Comparison of ENCODE assay signal across 8 cellular contexts in the genomic region with DNA sequence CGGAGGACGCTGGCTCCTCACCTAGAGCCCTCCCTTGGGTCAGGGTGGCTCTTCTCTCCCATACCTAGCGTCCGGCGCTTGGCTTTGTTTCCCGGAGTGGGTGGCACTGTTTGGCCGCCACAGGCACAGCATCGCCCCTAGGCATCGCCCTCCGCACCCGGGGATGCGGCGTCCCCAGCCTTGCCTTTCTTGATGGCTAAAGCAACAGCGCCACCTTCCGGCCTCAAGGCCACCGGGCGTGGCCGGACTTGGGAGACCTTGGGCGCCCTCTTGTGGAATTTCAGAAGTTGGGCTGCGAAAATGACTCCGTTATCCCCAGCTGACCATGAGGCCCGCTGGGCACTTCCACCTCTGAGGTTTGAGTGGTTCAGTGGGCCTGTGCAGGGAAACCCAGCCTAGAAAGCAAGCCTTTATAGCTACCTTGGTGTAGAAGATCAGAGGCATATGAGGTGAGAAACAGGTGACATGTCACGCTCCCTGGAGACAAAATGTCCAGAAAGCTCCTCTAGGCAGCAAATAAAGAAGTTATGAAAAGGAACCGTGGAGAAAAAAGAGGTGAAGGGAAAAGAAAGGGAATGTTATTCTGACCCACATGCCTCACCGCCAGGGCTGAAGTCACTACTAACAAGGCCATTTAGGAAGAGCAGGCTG. TPM values are rescaled to one million over a fixed set of nuclear protein-coding genes. Genes with fewer than 3 reads are reported as not detected.
A peak's percentile ranks its signal among the peaks of the same experiment; 100 is the strongest.
DNase-seq lines count a peak whose midpoint lies in the region; ATAC-seq, FAIRE-seq and TF ChIP-seq lines count a peak whose summit lies in the region.

No MANE protein-coding gene starts in this region.

- CTCF ChIA-PET in WTC11 (lab: Charles Lee) = interaction anchor here (0.6 to 8.5 kb wide), 52 partner anchors 8 to 652 kb away, joined by 3 to 152 read pairs (median 4); a partner anchor contains a TSS

- H3K36me3 ChIP-seq in bronchial epithelial cell (ENCODE audit: control insufficient read depth, insufficient read depth, low read length) = no peaks in the 10 kb centered on the region

- H3K4me1 Mint-ChIP-seq in WTC11 = peaks cover 8% of the 10 kb centered on the region

- peak; percentile 82 for DNase-seq in AG09319 (ENCODE audit: extremely low read depth, low read depth)
- peak; percentile 88 for DNase-seq in NCI-H2227 treated with DMSO at 0.1 percent for 48 hours (lab: John Stamatoyannopoulos, UW)
- peak; percentile 95 for DNase-seq in WTC11 (ENCODE audit: low spot score)
- DNase-seq in bronchial epithelial cell (ENCODE audit: low read depth) = peak; percentile 77
- DNase-seq in islet precursor cell = peak; percentile 93
- DNase-seq in stimulated activated CD4-positive, alpha-beta T cell treated with anti-CD3 and anti-CD28 coated beads, Interleukin-15, amount 100 ng/mL, for 48 hours (ENCODE audit: low read depth in 2 of 2) = peak; percentile 76 to 81

- peaks cover 4% of the 10 kb centered on the region for H3K9me3 Mint-ChIP-seq in WTC11

- ATAC-seq in GM19023 (IDR thresholded peaks at IDR 0.05; ENCODE audit: unreplicated experiment) = peak; percentile 73
- peak; percentile 70 for ATAC-seq in HG03196 (IDR thresholded peaks at IDR 0.05; ENCODE audit: unreplicated experiment)
- peak; percentile 88 for ATAC-seq in WTC11

- peaks cover 11% of the 10 kb centered on the region for H3K27me3 Mint-ChIP-seq in WTC11 (ENCODE audit: low read depth)

- peaks cover 2% of the 10 kb centered on the region; the same call in 1 of the 2 replicates for H3K36me3 Mint-ChIP-seq in WTC11

- POLR2A ChIA-PET in WTC11 (lab: Charles Lee) = interaction anchor here (0.6 to 1.4 kb wide), 2 partner anchors 427 to 512 kb away, joined by 3 to 4 read pairs; no protein-coding TSS in a partner anchor

- no peak overlapping the region for H3K4me3 ChIP-seq in bronchial epithelial cell (ENCODE audit: low read depth, low read length)

- no peak overlapping the region for H3K27ac Mint-ChIP-seq in WTC11

- H3K27me3 ChIP-seq in bronchial epithelial cell (ENCODE audit: control insufficient read depth, insufficient read depth, low read length) = no peaks in the 10 kb centered on the region

- TF ChIP-seq CTCF in AG09319 (IDR thresholded peaks at IDR 0.05; ENCODE audit: low read depth, low read length) = peak; percentile 100
- peak; percentile 100 for TF ChIP-seq CTCF in WTC11 (IDR thresholded peaks at IDR 0.05)
- peak; percentile 100 for TF ChIP-seq CTCF in bronchial epithelial cell (IDR thresholded peaks at IDR 0.05; ENCODE audit: insufficient read depth, low read length, severe bottlenecking)

- H3K4me3 Mint-ChIP-seq in WTC11 = peak overlapping the region; percentile 43

- FAIRE-seq in bronchial epithelial cell (lab: Jason Lieb, UNC) = no peak

TF ChIP-seq in WTC11, 78 proteins besides CTCF, POLR2A, EP300 and RAD21 (continues in another document):
- no peak for TF ChIP-seq TEAD4 (CRISPR knock-in tag; IDR thresholded peaks at IDR 0.05)
- no peak for TF ChIP-seq NR1H2 (CRISPR knock-in tag; IDR thresholded peaks at IDR 0.05)
- no peak for TF ChIP-seq NFATC4 (CRISPR knock-in tag; IDR thresholded peaks at IDR 0.05)
- peak; percentile 39; the same call in 1 of the 2 replicates for TF ChIP-seq GABPB1 (CRISPR knock-in tag; IDR thresholded peaks at IDR 0.05)
- TF ChIP-seq, protein P1, sequence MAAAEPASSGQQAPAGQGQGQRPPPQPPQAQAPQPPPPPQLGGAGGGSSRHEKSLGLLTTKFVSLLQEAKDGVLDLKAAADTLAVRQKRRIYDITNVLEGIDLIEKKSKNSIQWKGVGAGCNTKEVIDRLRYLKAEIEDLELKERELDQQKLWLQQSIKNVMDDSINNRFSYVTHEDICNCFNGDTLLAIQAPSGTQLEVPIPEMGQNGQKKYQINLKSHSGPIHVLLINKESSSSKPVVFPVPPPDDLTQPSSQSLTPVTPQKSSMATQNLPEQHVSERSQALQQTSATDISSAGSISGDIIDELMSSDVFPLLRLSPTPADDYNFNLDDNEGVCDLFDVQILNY (CRISPR knock-in tag; IDR thresholded peaks at IDR 0.05) = 0 out of 2 replicates have a peak, but pooled peaks have one; percentile 22
- TF ChIP-seq ZNF396 (CRISPR knock-in tag; IDR thresholded peaks at IDR 0.05; ENCODE audit: borderline replicate concordance) = no peak
- no peak for TF ChIP-seq HMGA2 (CRISPR knock-in tag; IDR thresholded peaks at IDR 0.05)
- TF ChIP-seq TCF7 (CRISPR knock-in tag; IDR thresholded peaks at IDR 0.05; ENCODE audit: low read depth) = no peak
- TF ChIP-seq, protein P2, sequence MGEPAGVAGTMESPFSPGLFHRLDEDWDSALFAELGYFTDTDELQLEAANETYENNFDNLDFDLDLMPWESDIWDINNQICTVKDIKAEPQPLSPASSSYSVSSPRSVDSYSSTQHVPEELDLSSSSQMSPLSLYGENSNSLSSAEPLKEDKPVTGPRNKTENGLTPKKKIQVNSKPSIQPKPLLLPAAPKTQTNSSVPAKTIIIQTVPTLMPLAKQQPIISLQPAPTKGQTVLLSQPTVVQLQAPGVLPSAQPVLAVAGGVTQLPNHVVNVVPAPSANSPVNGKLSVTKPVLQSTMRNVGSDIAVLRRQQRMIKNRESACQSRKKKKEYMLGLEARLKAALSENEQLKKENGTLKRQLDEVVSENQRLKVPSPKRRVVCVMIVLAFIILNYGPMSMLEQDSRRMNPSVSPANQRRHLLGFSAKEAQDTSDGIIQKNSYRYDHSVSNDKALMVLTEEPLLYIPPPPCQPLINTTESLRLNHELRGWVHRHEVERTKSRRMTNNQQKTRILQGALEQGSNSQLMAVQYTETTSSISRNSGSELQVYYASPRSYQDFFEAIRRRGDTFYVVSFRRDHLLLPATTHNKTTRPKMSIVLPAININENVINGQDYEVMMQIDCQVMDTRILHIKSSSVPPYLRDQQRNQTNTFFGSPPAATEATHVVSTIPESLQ (CRISPR knock-in tag; IDR thresholded peaks at IDR 0.05) = no peak
- no peak for TF ChIP-seq RORB (CRISPR knock-in tag; IDR thresholded peaks at IDR 0.05)
- TF ChIP-seq, protein P3, sequence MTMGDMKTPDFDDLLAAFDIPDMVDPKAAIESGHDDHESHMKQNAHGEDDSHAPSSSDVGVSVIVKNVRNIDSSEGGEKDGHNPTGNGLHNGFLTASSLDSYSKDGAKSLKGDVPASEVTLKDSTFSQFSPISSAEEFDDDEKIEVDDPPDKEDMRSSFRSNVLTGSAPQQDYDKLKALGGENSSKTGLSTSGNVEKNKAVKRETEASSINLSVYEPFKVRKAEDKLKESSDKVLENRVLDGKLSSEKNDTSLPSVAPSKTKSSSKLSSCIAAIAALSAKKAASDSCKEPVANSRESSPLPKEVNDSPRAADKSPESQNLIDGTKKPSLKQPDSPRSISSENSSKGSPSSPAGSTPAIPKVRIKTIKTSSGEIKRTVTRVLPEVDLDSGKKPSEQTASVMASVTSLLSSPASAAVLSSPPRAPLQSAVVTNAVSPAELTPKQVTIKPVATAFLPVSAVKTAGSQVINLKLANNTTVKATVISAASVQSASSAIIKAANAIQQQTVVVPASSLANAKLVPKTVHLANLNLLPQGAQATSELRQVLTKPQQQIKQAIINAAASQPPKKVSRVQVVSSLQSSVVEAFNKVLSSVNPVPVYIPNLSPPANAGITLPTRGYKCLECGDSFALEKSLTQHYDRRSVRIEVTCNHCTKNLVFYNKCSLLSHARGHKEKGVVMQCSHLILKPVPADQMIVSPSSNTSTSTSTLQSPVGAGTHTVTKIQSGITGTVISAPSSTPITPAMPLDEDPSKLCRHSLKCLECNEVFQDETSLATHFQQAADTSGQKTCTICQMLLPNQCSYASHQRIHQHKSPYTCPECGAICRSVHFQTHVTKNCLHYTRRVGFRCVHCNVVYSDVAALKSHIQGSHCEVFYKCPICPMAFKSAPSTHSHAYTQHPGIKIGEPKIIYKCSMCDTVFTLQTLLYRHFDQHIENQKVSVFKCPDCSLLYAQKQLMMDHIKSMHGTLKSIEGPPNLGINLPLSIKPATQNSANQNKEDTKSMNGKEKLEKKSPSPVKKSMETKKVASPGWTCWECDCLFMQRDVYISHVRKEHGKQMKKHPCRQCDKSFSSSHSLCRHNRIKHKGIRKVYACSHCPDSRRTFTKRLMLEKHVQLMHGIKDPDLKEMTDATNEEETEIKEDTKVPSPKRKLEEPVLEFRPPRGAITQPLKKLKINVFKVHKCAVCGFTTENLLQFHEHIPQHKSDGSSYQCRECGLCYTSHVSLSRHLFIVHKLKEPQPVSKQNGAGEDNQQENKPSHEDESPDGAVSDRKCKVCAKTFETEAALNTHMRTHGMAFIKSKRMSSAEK (CRISPR knock-in tag; IDR thresholded peaks at IDR 0.05; ENCODE audit: borderline replicate concordance) = no peak
- TF ChIP-seq, protein P4, sequence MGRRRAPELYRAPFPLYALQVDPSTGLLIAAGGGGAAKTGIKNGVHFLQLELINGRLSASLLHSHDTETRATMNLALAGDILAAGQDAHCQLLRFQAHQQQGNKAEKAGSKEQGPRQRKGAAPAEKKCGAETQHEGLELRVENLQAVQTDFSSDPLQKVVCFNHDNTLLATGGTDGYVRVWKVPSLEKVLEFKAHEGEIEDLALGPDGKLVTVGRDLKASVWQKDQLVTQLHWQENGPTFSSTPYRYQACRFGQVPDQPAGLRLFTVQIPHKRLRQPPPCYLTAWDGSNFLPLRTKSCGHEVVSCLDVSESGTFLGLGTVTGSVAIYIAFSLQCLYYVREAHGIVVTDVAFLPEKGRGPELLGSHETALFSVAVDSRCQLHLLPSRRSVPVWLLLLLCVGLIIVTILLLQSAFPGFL (CRISPR knock-in tag; IDR thresholded peaks at IDR 0.05; ENCODE audit: borderline replicate concordance) = no peak
- TF ChIP-seq FOXP1 (CRISPR knock-in tag; IDR thresholded peaks at IDR 0.05; ENCODE audit: borderline replicate concordance) = no peak
- no peak; the same call in 1 of the 2 replicates for TF ChIP-seq ETV6 (CRISPR knock-in tag; IDR thresholded peaks at IDR 0.05)
- TF ChIP-seq, protein P5, sequence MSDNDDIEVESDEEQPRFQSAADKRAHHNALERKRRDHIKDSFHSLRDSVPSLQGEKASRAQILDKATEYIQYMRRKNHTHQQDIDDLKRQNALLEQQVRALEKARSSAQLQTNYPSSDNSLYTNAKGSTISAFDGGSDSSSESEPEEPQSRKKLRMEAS (CRISPR knock-in tag; IDR thresholded peaks at IDR 0.05) = peak; percentile 85
- no peak for TF ChIP-seq ESRRA (CRISPR knock-in tag; IDR thresholded peaks at IDR 0.05; ENCODE audit: borderline replicate concordance)
- TF ChIP-seq MXD4 (CRISPR knock-in tag; IDR thresholded peaks at IDR 0.05; ENCODE audit: borderline replicate concordance) = no peak
- TF ChIP-seq ZNF671 (CRISPR knock-in tag; IDR thresholded peaks at IDR 0.05) = no peak
- no peak for TF ChIP-seq IRF2 (CRISPR knock-in tag; IDR thresholded peaks at IDR 0.05; ENCODE audit: borderline replicate concordance, low read depth)

RNA-seq across cellular contexts. Expression of a gene that starts 54.3 kb away (rescaled TPM):
- total RNA-seq in WTC11 (2021) (24.3 to 28.7 TPM (median 25.2 TPM) in 3 replicates), bronchial epithelial cell (34.8 and 50.7 TPM in 2 replicates)
